9 cellular contexts compared by ENCODE assay signal in the genomic region with DNA sequence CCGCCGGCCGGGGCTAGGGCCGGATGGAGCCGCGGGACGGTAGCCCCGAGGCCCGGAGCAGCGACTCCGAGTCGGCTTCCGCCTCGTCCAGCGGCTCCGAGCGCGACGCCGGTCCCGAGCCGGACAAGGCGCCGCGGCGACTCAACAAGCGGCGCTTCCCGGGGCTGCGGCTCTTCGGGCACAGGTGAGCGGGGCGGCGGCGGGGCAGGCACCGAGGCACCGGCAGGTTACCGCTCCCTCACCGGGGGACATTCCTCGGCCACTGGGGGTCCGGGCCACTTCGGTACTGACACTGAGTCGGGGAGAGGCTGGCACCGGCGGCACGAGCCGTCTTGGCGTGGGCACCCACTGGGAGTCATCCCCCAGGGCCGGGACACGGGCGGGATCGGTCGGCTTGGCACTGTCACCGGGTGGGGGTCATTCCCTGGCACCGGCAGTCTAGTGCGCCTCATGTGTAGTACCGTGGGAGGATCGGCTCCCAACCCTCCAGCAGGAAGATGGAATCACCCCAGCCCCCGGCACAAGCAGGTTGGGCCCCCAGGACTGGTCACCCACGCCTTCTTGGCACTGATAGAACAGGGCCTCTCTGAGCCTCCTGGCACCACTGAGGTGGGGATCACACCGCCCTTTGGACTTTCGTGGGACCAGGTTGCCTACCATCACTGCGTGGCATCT. TPM values are rescaled to one million over a fixed set of nuclear protein-coding genes. Genes with fewer than 3 reads are reported as not detected.
DNase-seq lines count a peak whose midpoint lies in the region; ATAC-seq lines count a peak whose summit lies in the region.
"Had no signal": no experiment of that assay in that cellular context is flagged by ENCODE, and none has a peak within 500 bp of the region (broad histone marks: within the 10 kb centered on the region; RNA-seq: fewer than 3 reads in every experiment).

No MANE protein-coding gene starts in this region.

- H3K9me3 ChIP-seq in iPS-18c (ENCODE audit: control insufficient read depth, insufficient read depth, low read length) = peaks cover 2% of the 10 kb centered on the region

- H3K27ac Mint-ChIP-seq in activated naive CD8-positive, alpha-beta T cell treated with anti-CD3 and anti-CD28 coated beads for 36 hours = peak overlapping the region; percentile 87

- peak overlapping the region; percentile 71 for H3K4me3 ChIP-seq in iPS-18c (ENCODE audit: insufficient read depth, low read depth, low read length)

- peaks cover 10% of the 10 kb centered on the region for H3K36me3 Mint-ChIP-seq in activated naive CD8-positive, alpha-beta T cell treated with anti-CD3 and anti-CD28 coated beads for 36 hours

- peak overlapping the region; percentile 90 for H3K4me3 Mint-ChIP-seq in activated naive CD8-positive, alpha-beta T cell treated with anti-CD3 and anti-CD28 coated beads for 36 hours

- DNase-seq in ELR (ENCODE audit: low read depth) = peak; percentile 47
- DNase-seq in HT-29 (ENCODE audit: low spot score) = peak; percentile 34
- DNase-seq in activated naive CD8-positive, alpha-beta T cell treated with anti-CD3 and anti-CD28 coated beads for 36 hours = no peak
- DNase-seq in stimulated activated naive CD4-positive, alpha-beta T cell treated with Interleukin-2 at 50 U/mL for 16 hours (lab: John Stamatoyannopoulos, UW) = peak; percentile 24
- no peak for DNase-seq in effector CD8-positive, alpha-beta T cell (lab: John Stamatoyannopoulos, UW)
- no peak for DNase-seq in NCI-H524 treated with DMSO at 0.1 percent for 48 hours (lab: John Stamatoyannopoulos, UW)

- peaks cover 60% of the 10 kb centered on the region for H3K4me1 Mint-ChIP-seq in activated naive CD8-positive, alpha-beta T cell treated with anti-CD3 and anti-CD28 coated beads for 36 hours

- H3K9me3 Mint-ChIP-seq in activated naive CD8-positive, alpha-beta T cell treated with anti-CD3 and anti-CD28 coated beads for 36 hours = no peaks in the 10 kb centered on the region

- H3K27me3 Mint-ChIP-seq in activated naive CD8-positive, alpha-beta T cell treated with anti-CD3 and anti-CD28 coated beads for 36 hours = no peaks in the 10 kb centered on the region

- ATAC-seq in GM18520 (IDR thresholded peaks at IDR 0.05; ENCODE audit: unreplicated experiment) = no peak

RNA-seq across cellular contexts. Expression of a gene that starts 0.5 kb away (rescaled TPM):
- 190 and 194 TPM in 2 replicates for total RNA-seq in HT-29 (2014; rRNA removed; shearing (Covaris generic))
- total RNA-seq in activated naive CD8-positive, alpha-beta T cell treated with anti-CD3 and anti-CD28 coated beads for 36 hours = 100 to 1,000 TPM in 1 of 2 experiments, 10 to 100 TPM in 1; 100.0 to 101 TPM

RNA-seq across cellular contexts. Expression of a gene that starts 33.7 kb away (rescaled TPM):
- total RNA-seq in HT-29 (2014; rRNA removed; shearing (Covaris generic)) = 90.8 and 110 TPM in 2 replicates
- 1 to 10 TPM; 3.4 to 3.6 TPM for total RNA-seq in activated naive CD8-positive, alpha-beta T cell treated with anti-CD3 and anti-CD28 coated beads for 36 hours

RNA-seq across cellular contexts. Expression of a gene that starts 43.8 kb away (rescaled TPM):
- 0.05 and 0.70 TPM in 2 replicates for total RNA-seq in HT-29 (2014; rRNA removed; shearing (Covaris generic))
- total RNA-seq in activated naive CD8-positive, alpha-beta T cell treated with anti-CD3 and anti-CD28 coated beads for 36 hours = under 1 TPM in 1 of 2 experiments, not detected in 1; 0.14 TPM
- total RNA-seq: RPMI7951 had no signal

Comparison
In these comparisons a context has a peak if more than half of its experiments do, and no peak if none do; other contexts are left out.
1. DNase-seq: peak in ELR (single experiment), HT-29 (single experiment) and stimulated activated naive CD4-positive, alpha-beta T cell treated with Interleukin-2 at 50 U/mL for 16 hours (single experiment); none in activated naive CD8-positive, alpha-beta T cell treated with anti-CD3 and anti-CD28 coated beads for 36 hours (single experiment), effector CD8-positive, alpha-beta T cell (single experiment) and NCI-H524 treated with DMSO at 0.1 percent for 48 hours (single experiment).
2. RNA of a gene that starts 33.7 kb away (total RNA-seq): 90.8 to 110 TPM in HT-29; 3.4 to 3.6 TPM in activated naive CD8-positive, alpha-beta T cell treated with anti-CD3 and anti-CD28 coated beads for 36 hours; every median in the first group is over 10 times any median in the second.